ENCODE assay signal across 27 cellular contexts in the genomic region with DNA sequence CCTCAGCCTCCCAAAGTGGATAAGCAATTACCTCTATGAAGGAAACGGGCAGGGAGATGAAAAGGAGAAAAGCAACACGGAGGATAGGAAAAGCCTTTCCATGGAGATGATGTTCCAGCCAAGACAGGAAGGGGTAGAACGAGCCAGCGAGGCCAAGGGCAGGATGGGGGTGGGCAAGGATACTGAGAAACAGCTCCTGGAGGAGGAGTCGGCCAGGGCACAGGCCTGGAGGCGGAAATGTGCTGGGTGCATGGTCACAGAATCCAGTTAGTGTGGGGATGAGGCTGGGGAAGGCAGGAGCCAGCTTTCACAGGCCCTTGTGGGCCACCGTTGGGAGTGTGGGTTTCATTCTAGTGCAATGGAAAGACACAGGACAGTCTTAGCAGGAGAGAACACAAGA.
DNase-seq lines count a peak whose midpoint lies in the region; ATAC-seq and TF ChIP-seq lines count a peak whose summit lies in the region.
"Had no signal": no experiment of that assay in that cellular context is flagged by ENCODE, and none has a peak within 500 bp of the region (broad histone marks: within the 10 kb centered on the region; RNA-seq: fewer than 3 reads in every experiment).

No MANE protein-coding gene starts in this region.

- peaks cover 21% of the 10 kb centered on the region for H3K36me3 Mint-ChIP-seq in WTC11
- H3K36me3 Mint-ChIP-seq: natural killer cell had no signal

- H3K18ac ChIP-seq in mesendoderm (ENCODE audit: low read length): no peak overlapping the region

- peaks cover 25% of the 10 kb centered on the region for H3K4me1 Mint-ChIP-seq in WTC11
- H3K4me1 Mint-ChIP-seq: activated naive CD8-positive, alpha-beta T cell treated with anti-CD3 and anti-CD28 coated beads, Interleukin-2, amount 10 ng/mL, durations not matched to agents 7 days and 5 days had no signal

- H2AK5ac ChIP-seq in mesendoderm (ENCODE audit: low read length): no peak overlapping the region

- no peak overlapping the region for H4K8ac ChIP-seq in mesendoderm (ENCODE audit: low read depth, low read length)

- no peaks in the 10 kb centered on the region for H3K36me3 ChIP-seq in mesendoderm (ENCODE audit: control insufficient read depth, insufficient read depth, low read length)
- H3K36me3 ChIP-seq in smooth muscle cell (ENCODE audit: low read depth): no peaks in the 10 kb centered on the region
- H3K36me3 ChIP-seq: left ventricle myocardium inferior had no signal

- no peak overlapping the region for H3K27ac ChIP-seq in mesendoderm (ENCODE audit: low read depth, low read length)
- peak overlapping the region; percentile 64 for H3K27ac ChIP-seq in smooth muscle cell (ENCODE audit: low read depth)
- H3K27ac ChIP-seq: left ventricle myocardium inferior, spleen had no signal

- H3K27me3 ChIP-seq in mesendoderm (ENCODE audit: insufficient read depth, low read length, poor library complexity): no peaks in the 10 kb centered on the region
- no peaks in the 10 kb centered on the region for H3K27me3 ChIP-seq in smooth muscle cell (ENCODE audit: low read depth)
- H3K27me3 ChIP-seq: dorsolateral prefrontal cortex, spleen had no signal

- H2BK120ac ChIP-seq in mesendoderm (ENCODE audit: low read depth, low read length): no peak overlapping the region

- TF ChIP-seq CTCF in WTC11 (IDR thresholded peaks at IDR 0.05): no peak
- no peak for TF ChIP-seq CTCF in smooth muscle cell (IDR thresholded peaks at IDR 0.05; ENCODE audit: borderline replicate concordance, insufficient read depth, poor library complexity, severe bottlenecking)

- no peak overlapping the region for H3K27ac Mint-ChIP-seq in WTC11
- H3K27ac Mint-ChIP-seq: activated CD4-positive, alpha-beta memory T cell treated with anti-CD3 and anti-CD28 coated beads, Interleukin-2, amount 10 ng/mL, durations not matched to agents 7 days and 5 days; activated naive CD8-positive, alpha-beta T cell treated with anti-CD3 and anti-CD28 coated beads, Interleukin-2, amount 10 ng/mL, durations not matched to agents 7 days and 5 days had no signal

- no peaks in the 10 kb centered on the region for H3K4me1 ChIP-seq in mesendoderm (ENCODE audit: control insufficient read depth, low read depth, low read length)
- peaks cover 11% of the 10 kb centered on the region for H3K4me1 ChIP-seq in smooth muscle cell (ENCODE audit: low read depth)

- H3K4me2 ChIP-seq in mesendoderm (ENCODE audit: low read length) (no peak overlapping the region), smooth muscle cell (peak overlapping the region; percentile 53)

- DNase-seq in ELR (ENCODE audit: low read depth): peak; percentile 30
- DNase-seq in WTC11 (ENCODE audit: low spot score): no peak
- peak; percentile 11 for DNase-seq in mesendoderm
- no peak for DNase-seq in smooth muscle cell (lab: John Stamatoyannopoulos, UW; ENCODE audit: unreplicated experiment)
- no peak for DNase-seq in stimulated activated CD4-positive, alpha-beta T cell treated with anti-CD3 and anti-CD28 coated beads, Interleukin-4, amount 100 ng/mL, for 1 hour
- DNase-seq in activated naive CD4-positive, alpha-beta T cell (lab: John Stamatoyannopoulos, UW): no peak
- DNase-seq in HUDEP-2 (lab: John Stamatoyannopoulos, UW; ENCODE audit: unreplicated experiment in 76 of 76): no peak
- no peak for DNase-seq in COLO668 (lab: John Stamatoyannopoulos, UW; ENCODE audit: unreplicated experiment)
- DNase-seq: activated CD4-positive, alpha-beta memory T cell treated with anti-CD3 and anti-CD28 coated beads, Interleukin-2, amount 10 ng/mL, durations not matched to agents 7 days and 5 days; activated CD4-positive, CD25-positive, alpha-beta regulatory T cell treated with anti-CD3 and anti-CD28 coated beads, Interleukin-2, amount 50 U/mL, for 72 hours; activated effector memory CD4-positive, alpha-beta T cell treated with anti-CD3 and anti-CD28 coated beads, Interleukin-2, amount 50 U/mL, for 16 hours; activated naive CD8-positive, alpha-beta T cell treated with anti-CD3 and anti-CD28 coated beads, Interleukin-2, amount 10 ng/mL, durations not matched to agents 7 days and 5 days; Calu3; DND-41; dorsolateral prefrontal cortex; KG1; left ventricle myocardium inferior; midbrain; MM.1S; natural killer cell; NCI-H1436; NCI-H2107; NCI-H446; NCI-H82; retina; RPMI8226; spleen had no signal

- H3K9ac ChIP-seq in mesendoderm (ENCODE audit: low read length) (no peak overlapping the region), smooth muscle cell (ENCODE audit: low read depth) (no peak overlapping the region)

- peak; percentile 15 for ATAC-seq in WTC11
- ATAC-seq: natural killer cell had no signal

- no peak overlapping the region for H3K4ac ChIP-seq in mesendoderm (ENCODE audit: low read depth, low read length)

- no peak overlapping the region for H2BK5ac ChIP-seq in mesendoderm (ENCODE audit: low read length)

- peaks cover 15% of the 10 kb centered on the region for H3K9me3 Mint-ChIP-seq in WTC11
- H3K9me3 Mint-ChIP-seq: natural killer cell had no signal

- no peak overlapping the region for H3K4me3 Mint-ChIP-seq in WTC11
- H3K4me3 Mint-ChIP-seq: activated CD4-positive, alpha-beta memory T cell treated with anti-CD3 and anti-CD28 coated beads, Interleukin-2, amount 10 ng/mL, durations not matched to agents 7 days and 5 days; activated naive CD8-positive, alpha-beta T cell treated with anti-CD3 and anti-CD28 coated beads, Interleukin-2, amount 10 ng/mL, durations not matched to agents 7 days and 5 days; natural killer cell had no signal

- no peak overlapping the region for H3K23ac ChIP-seq in mesendoderm (ENCODE audit: low read length)

- WGBS in mesendoderm (ENCODE audit: extremely low coverage, insufficient coverage, low lambda C conversion rate): no CpG with 5 or more reads among the region's 7 CpGs
- 62% methylated on average over 7 of the region's 7 CpGs for WGBS in smooth muscle cell (ENCODE audit: low lambda C conversion rate)

- H3K79me1 ChIP-seq in mesendoderm (ENCODE audit: low read length): no peaks in the 10 kb centered on the region

- H2AFZ ChIP-seq in smooth muscle cell (ENCODE audit: low read depth): no peak overlapping the region

- no peak overlapping the region for H4K5ac ChIP-seq in mesendoderm (ENCODE audit: low read length)

- H3K56ac ChIP-seq in mesendoderm (ENCODE audit: low read length): no peak overlapping the region

- H4K20me1 ChIP-seq in smooth muscle cell (ENCODE audit: low read depth): no peaks in the 10 kb centered on the region

- H3K27me3 Mint-ChIP-seq in WTC11 (ENCODE audit: low read depth): no peaks in the 10 kb centered on the region; the same call in 1 of the 2 replicates
- H3K27me3 Mint-ChIP-seq: activated CD4-positive, alpha-beta memory T cell treated with anti-CD3 and anti-CD28 coated beads, Interleukin-2, amount 10 ng/mL, durations not matched to agents 7 days and 5 days; activated naive CD8-positive, alpha-beta T cell treated with anti-CD3 and anti-CD28 coated beads, Interleukin-2, amount 10 ng/mL, durations not matched to agents 7 days and 5 days had no signal

- H3K4me3 ChIP-seq in mesendoderm (ENCODE audit: low read length) (no peak overlapping the region), smooth muscle cell (no peak overlapping the region)
- H3K4me3 ChIP-seq: dorsolateral prefrontal cortex, left ventricle myocardium inferior, spleen had no signal

- no peaks in the 10 kb centered on the region for H3F3A ChIP-seq in smooth muscle cell (ENCODE audit: low read depth)

- H2BK15ac ChIP-seq in mesendoderm (replicated peaks; ENCODE audit: low read depth): no peak overlapping the region

- H3K9me3 ChIP-seq in smooth muscle cell (replicated peaks; ENCODE audit: low read depth): no peaks in the 10 kb centered on the region
- H3K9me3 ChIP-seq: left ventricle myocardium inferior had no signal

- POLR2A ChIA-PET in WTC11 (lab: Charles Lee): no interaction called here

- CTCF ChIA-PET in WTC11 (lab: Charles Lee): interaction anchor here (4.3 kb wide), 1 partner anchor 76 kb away, joined by 23 read pairs; no protein-coding TSS in a partner anchor

- H3K79me2 ChIP-seq in mesendoderm (ENCODE audit: control insufficient read depth, insufficient read depth, low read length) (no peaks in the 10 kb centered on the region), smooth muscle cell (ENCODE audit: low read depth) (peaks cover 24% of the 10 kb centered on the region)

TF ChIP-seq in WTC11, 78 proteins besides CTCF, POLR2A, EP300 and RAD21 (continues in another document):
- no peak for TF ChIP-seq ELF4 (CRISPR knock-in tag; IDR thresholded peaks at IDR 0.05; ENCODE audit: low read depth)
- TF ChIP-seq, protein P1, sequence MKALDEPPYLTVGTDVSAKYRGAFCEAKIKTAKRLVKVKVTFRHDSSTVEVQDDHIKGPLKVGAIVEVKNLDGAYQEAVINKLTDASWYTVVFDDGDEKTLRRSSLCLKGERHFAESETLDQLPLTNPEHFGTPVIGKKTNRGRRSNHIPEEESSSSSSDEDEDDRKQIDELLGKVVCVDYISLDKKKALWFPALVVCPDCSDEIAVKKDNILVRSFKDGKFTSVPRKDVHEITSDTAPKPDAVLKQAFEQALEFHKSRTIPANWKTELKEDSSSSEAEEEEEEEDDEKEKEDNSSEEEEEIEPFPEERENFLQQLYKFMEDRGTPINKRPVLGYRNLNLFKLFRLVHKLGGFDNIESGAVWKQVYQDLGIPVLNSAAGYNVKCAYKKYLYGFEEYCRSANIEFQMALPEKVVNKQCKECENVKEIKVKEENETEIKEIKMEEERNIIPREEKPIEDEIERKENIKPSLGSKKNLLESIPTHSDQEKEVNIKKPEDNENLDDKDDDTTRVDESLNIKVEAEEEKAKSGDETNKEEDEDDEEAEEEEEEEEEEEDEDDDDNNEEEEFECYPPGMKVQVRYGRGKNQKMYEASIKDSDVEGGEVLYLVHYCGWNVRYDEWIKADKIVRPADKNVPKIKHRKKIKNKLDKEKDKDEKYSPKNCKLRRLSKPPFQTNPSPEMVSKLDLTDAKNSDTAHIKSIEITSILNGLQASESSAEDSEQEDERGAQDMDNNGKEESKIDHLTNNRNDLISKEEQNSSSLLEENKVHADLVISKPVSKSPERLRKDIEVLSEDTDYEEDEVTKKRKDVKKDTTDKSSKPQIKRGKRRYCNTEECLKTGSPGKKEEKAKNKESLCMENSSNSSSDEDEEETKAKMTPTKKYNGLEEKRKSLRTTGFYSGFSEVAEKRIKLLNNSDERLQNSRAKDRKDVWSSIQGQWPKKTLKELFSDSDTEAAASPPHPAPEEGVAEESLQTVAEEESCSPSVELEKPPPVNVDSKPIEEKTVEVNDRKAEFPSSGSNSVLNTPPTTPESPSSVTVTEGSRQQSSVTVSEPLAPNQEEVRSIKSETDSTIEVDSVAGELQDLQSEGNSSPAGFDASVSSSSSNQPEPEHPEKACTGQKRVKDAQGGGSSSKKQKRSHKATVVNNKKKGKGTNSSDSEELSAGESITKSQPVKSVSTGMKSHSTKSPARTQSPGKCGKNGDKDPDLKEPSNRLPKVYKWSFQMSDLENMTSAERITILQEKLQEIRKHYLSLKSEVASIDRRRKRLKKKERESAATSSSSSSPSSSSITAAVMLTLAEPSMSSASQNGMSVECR (CRISPR knock-in tag; IDR thresholded peaks at IDR 0.05; ENCODE audit: borderline replicate concordance): no peak
- TF ChIP-seq ZNF317 (CRISPR knock-in tag; IDR thresholded peaks at IDR 0.05; ENCODE audit: borderline replicate concordance, low read depth): no peak

Comparison
In these comparisons a context has a peak if more than half of its experiments do, and no peak if none do; other contexts are left out.
1. DNase-seq: peak in ELR (single experiment) and mesendoderm (single experiment); none in WTC11 (single experiment), smooth muscle cell (single experiment), stimulated activated CD4-positive, alpha-beta T cell treated with anti-CD3 and anti-CD28 coated beads, Interleukin-4, amount 100 ng/mL, for 1 hour (single experiment), activated naive CD4-positive, alpha-beta T cell (0 of 4), HUDEP-2 (0 of 76) and COLO668 (single experiment).